8 cellular contexts compared by ENCODE assay signal in genomic region chr19:52691215-52691610, GRCh38. TPM values are rescaled to one million over a fixed set of nuclear protein-coding genes. Genes with fewer than 3 reads are reported as not detected.
DNase-seq lines count a peak whose midpoint lies in the region; ATAC-seq lines count a peak whose summit lies in the region.

No MANE protein-coding gene starts in this region.

- H3K27ac Mint-ChIP-seq in activated CD8-positive, alpha-beta T cell treated with anti-CD3 and anti-CD28 coated beads, Interleukin-2, amount 10 ng/mL, durations not matched to agents 7 days and 5 days, result peak overlapping the region; percentile 98
- peak overlapping the region; percentile 97 for H3K27ac Mint-ChIP-seq in stimulated activated effector memory CD8-positive, alpha-beta T cell treated with anti-CD3 and anti-CD28 coated beads, Interleukin-12 subunit alpha, Interleukin-12 subunit beta, amount 100 ng/mL, for 72 hours

- H3K27me3 ChIP-seq in HUES6 (ENCODE audit: control insufficient read depth, insufficient read depth, low read length), result no peaks in the 10 kb centered on the region

- H3K4me1 Mint-ChIP-seq in activated CD8-positive, alpha-beta T cell treated with anti-CD3 and anti-CD28 coated beads, Interleukin-2, amount 10 ng/mL, durations not matched to agents 7 days and 5 days (ENCODE audit: low read depth), result peaks cover 32% of the 10 kb centered on the region
- peaks cover 38% of the 10 kb centered on the region for H3K4me1 Mint-ChIP-seq in stimulated activated effector memory CD8-positive, alpha-beta T cell treated with anti-CD3 and anti-CD28 coated beads, Interleukin-12 subunit alpha, Interleukin-12 subunit beta, amount 100 ng/mL, for 72 hours

- POLR2A ChIA-PET in activated CD8-positive, alpha-beta T cell treated with anti-CD3 and anti-CD28 coated beads, Interleukin-2, amount 10 ng/mL, durations not matched to agents 7 days and 5 days (lab: Charles Lee), result interaction anchor here (1.0 kb wide), 1 partner anchor 9 kb away, joined by 5 read pairs; no protein-coding TSS in a partner anchor

- H3K4me3 ChIP-seq in HUES6 (ENCODE audit: low read depth, low read length) (peak overlapping the region; percentile 86), iPS-11a (ENCODE audit: low read depth, low read length) (peak overlapping the region; percentile 35)

- no peak for DNase-seq in activated CD8-positive, alpha-beta T cell treated with anti-CD3 and anti-CD28 coated beads, Interleukin-2, amount 10 ng/mL, durations not matched to agents 7 days and 5 days
- DNase-seq in stimulated activated effector memory CD8-positive, alpha-beta T cell treated with anti-CD3 and anti-CD28 coated beads, Interleukin-12 subunit alpha, Interleukin-12 subunit beta, amount 100 ng/mL, for 72 hours (ENCODE audit: low spot score in 2 of 2), result no peak
- no peak for DNase-seq in activated effector memory CD4-positive, alpha-beta T cell treated with Interleukin-2 at 50 U/mL for 16 hours
- no peak for DNase-seq in KG1 (lab: John Stamatoyannopoulos, UW)
- DNase-seq in NCI-H2196 (lab: John Stamatoyannopoulos, UW; ENCODE audit: unreplicated experiment), result no peak

- H3K9me3 Mint-ChIP-seq in activated CD8-positive, alpha-beta T cell treated with anti-CD3 and anti-CD28 coated beads, Interleukin-2, amount 10 ng/mL, durations not matched to agents 7 days and 5 days (ENCODE audit: insufficient read depth), result peaks cover 2% of the 10 kb centered on the region
- no peaks in the 10 kb centered on the region for H3K9me3 Mint-ChIP-seq in stimulated activated effector memory CD8-positive, alpha-beta T cell treated with anti-CD3 and anti-CD28 coated beads, Interleukin-12 subunit alpha, Interleukin-12 subunit beta, amount 100 ng/mL, for 72 hours

- CTCF ChIA-PET in activated CD8-positive, alpha-beta T cell treated with anti-CD3 and anti-CD28 coated beads, Interleukin-2, amount 10 ng/mL, durations not matched to agents 7 days and 5 days (lab: Charles Lee), result no interaction called here

- peak overlapping the region; percentile 99 for H3K4me3 Mint-ChIP-seq in activated CD8-positive, alpha-beta T cell treated with anti-CD3 and anti-CD28 coated beads, Interleukin-2, amount 10 ng/mL, durations not matched to agents 7 days and 5 days
- peak overlapping the region; percentile 96 for H3K4me3 Mint-ChIP-seq in stimulated activated effector memory CD8-positive, alpha-beta T cell treated with anti-CD3 and anti-CD28 coated beads, Interleukin-12 subunit alpha, Interleukin-12 subunit beta, amount 100 ng/mL, for 72 hours

- peak overlapping the region; percentile 47; the same call in 1 of the 2 replicates for H3K27ac ChIP-seq in HUES6 (ENCODE audit: low read depth, low read length)

- peaks cover 29% of the 10 kb centered on the region for H3K36me3 Mint-ChIP-seq in activated CD8-positive, alpha-beta T cell treated with anti-CD3 and anti-CD28 coated beads, Interleukin-2, amount 10 ng/mL, durations not matched to agents 7 days and 5 days (ENCODE audit: low read depth)
- peaks cover 27% of the 10 kb centered on the region for H3K36me3 Mint-ChIP-seq in stimulated activated effector memory CD8-positive, alpha-beta T cell treated with anti-CD3 and anti-CD28 coated beads, Interleukin-12 subunit alpha, Interleukin-12 subunit beta, amount 100 ng/mL, for 72 hours

- ATAC-seq in activated CD8-positive, alpha-beta T cell treated with anti-CD3 and anti-CD28 coated beads, Interleukin-2, amount 10 ng/mL, durations not matched to agents 7 days and 5 days, result no peak
- ATAC-seq in stimulated activated effector memory CD8-positive, alpha-beta T cell treated with anti-CD3 and anti-CD28 coated beads, Interleukin-12 subunit alpha, Interleukin-12 subunit beta, amount 100 ng/mL, for 72 hours, result no peak
- ATAC-seq in HG03432 (IDR thresholded peaks at IDR 0.05; ENCODE audit: unreplicated experiment), result no peak

- H3K9ac ChIP-seq in HUES6 (ENCODE audit: low read length), result peak overlapping the region; percentile 74

- no peaks in the 10 kb centered on the region; the same call in 1 of the 2 replicates for H3K9me3 ChIP-seq in HUES6 (ENCODE audit: control insufficient read depth, insufficient read depth, low read depth, low read length)

- no peaks in the 10 kb centered on the region for H3K27me3 Mint-ChIP-seq in activated CD8-positive, alpha-beta T cell treated with anti-CD3 and anti-CD28 coated beads, Interleukin-2, amount 10 ng/mL, durations not matched to agents 7 days and 5 days (ENCODE audit: low read depth)

- H3K36me3 ChIP-seq in HUES6 (ENCODE audit: control insufficient read depth, insufficient read depth, low read length), result no peaks in the 10 kb centered on the region

- H3K4me1 ChIP-seq in HUES6 (ENCODE audit: control insufficient read depth, insufficient read depth, low read length), result peaks cover 9% of the 10 kb centered on the region; the same call in 1 of the 2 replicates

RNA-seq across cellular contexts. Expression of gene ZNF611, which starts 43.6 kb away (rescaled TPM):
- total RNA-seq in activated CD8-positive, alpha-beta T cell treated with anti-CD3 and anti-CD28 coated beads, Interleukin-2, amount 10 ng/mL, durations not matched to agents 7 days and 5 days, result 10 to 100 TPM; 38.9 to 41.0 TPM

RNA-seq across cellular contexts. Expression of gene ZNF83, which starts 53.1 kb away (rescaled TPM):
- total RNA-seq in activated CD8-positive, alpha-beta T cell treated with anti-CD3 and anti-CD28 coated beads, Interleukin-2, amount 10 ng/mL, durations not matched to agents 7 days and 5 days, result 10 to 100 TPM; 51.5 to 53.5 TPM
